Comparison of ENCODE assay signal across 1 cellular context in genomic region chr1:45522324-45523104, GRCh38.
A peak's percentile ranks its signal among the peaks of the same experiment; 100 is the strongest.
TF ChIP-seq lines count a peak whose summit lies in the region.

No MANE protein-coding gene starts in this region.

TF ChIP-seq in GM12878, 131 proteins besides CTCF, POLR2A, EP300 and RAD21:
- TF ChIP-seq EED (IDR thresholded peaks at IDR 0.05; ENCODE audit: low read depth) (no peak), NFIC (IDR thresholded peaks at IDR 0.05; ENCODE audit: low read depth, low read length) (0 out of 2 replicates have a peak, but pooled peaks have one; percentile 15)
TF ChIP-seq in GM12878: peak in this region for 1.
